Comparison of ENCODE assay signal across 18 cellular contexts in genomic region chr5:106730912-106731311, GRCh38.
"Had no signal": no experiment of that assay in that cellular context is flagged by ENCODE, and none has a peak within 500 bp of the region (broad histone marks: within the 10 kb centered on the region; RNA-seq: fewer than 3 reads in every experiment).

No MANE protein-coding gene starts in this region.

- H3K27me3 Mint-ChIP-seq: activated naive CD8-positive, alpha-beta T cell; activated T-helper 17 cell treated with anti-CD3 and anti-CD28 coated beads, Interleukin-2, amount 50 U/mL, for 72 hours; naive thymus-derived CD4-positive, alpha-beta T cell had no signal

- H3K9me3 ChIP-seq: gastrocnemius medialis had no signal

- H3K4me1 Mint-ChIP-seq: activated T-helper 17 cell treated with anti-CD3 and anti-CD28 coated beads, Interleukin-2, amount 50 U/mL, for 72 hours; naive thymus-derived CD4-positive, alpha-beta T cell had no signal

- H3K36me3 Mint-ChIP-seq: activated naive CD8-positive, alpha-beta T cell; naive thymus-derived CD4-positive, alpha-beta T cell had no signal

- ATAC-seq: activated T-helper 17 cell treated with anti-CD3 and anti-CD28 coated beads, Interleukin-2, amount 50 U/mL, for 72 hours; gastrocnemius medialis; left lobe of liver; naive thymus-derived CD4-positive, alpha-beta T cell had no signal

- H3K4me3 ChIP-seq: gastrocnemius medialis, lower lobe of right lung, sigmoid colon, smooth muscle cell, thoracic aorta had no signal

- H3K27me3 ChIP-seq: gastrocnemius medialis, sigmoid colon had no signal

- H3K27ac ChIP-seq: gastrocnemius medialis, lower lobe of right lung, sigmoid colon, thoracic aorta had no signal

- DNase-seq: activated naive CD4-positive, alpha-beta T cell; activated T-cell treated with anti-CD3 and anti-CD28 coated beads, Interleukin-2, amount 50 U/mL, for 1 hour; cerebellar nuclear complex; effector CD4-positive, alpha-beta T cell; islet precursor cell; lower lobe of right lung; naive thymus-derived CD4-positive, alpha-beta T cell; sigmoid colon; stimulated activated CD4-positive, alpha-beta T cell treated with anti-CD3 and anti-CD28 coated beads, Interleukin-2, amount 100 ng/mL, for 48 hours; stimulated activated naive CD4-positive, alpha-beta T cell treated with Interleukin-2 at 50 U/mL for 16 hours; T-helper 1 cell had no signal

- H3K27ac Mint-ChIP-seq: activated naive CD8-positive, alpha-beta T cell; activated T-helper 17 cell treated with anti-CD3 and anti-CD28 coated beads, Interleukin-2, amount 50 U/mL, for 72 hours; naive thymus-derived CD4-positive, alpha-beta T cell had no signal

- H3K4me3 Mint-ChIP-seq: activated naive CD8-positive, alpha-beta T cell; activated T-helper 17 cell treated with anti-CD3 and anti-CD28 coated beads, Interleukin-2, amount 50 U/mL, for 72 hours; naive thymus-derived CD4-positive, alpha-beta T cell; neural crest cell had no signal

- H3K36me3 ChIP-seq: gastrocnemius medialis, lower lobe of right lung, sigmoid colon, thoracic aorta had no signal

- H3K4me2 ChIP-seq: smooth muscle cell had no signal

- H3K4me1 ChIP-seq: gastrocnemius medialis, lower lobe of right lung, sigmoid colon had no signal
